ENCODE assay signal across 1 cellular context in the genomic region with DNA sequence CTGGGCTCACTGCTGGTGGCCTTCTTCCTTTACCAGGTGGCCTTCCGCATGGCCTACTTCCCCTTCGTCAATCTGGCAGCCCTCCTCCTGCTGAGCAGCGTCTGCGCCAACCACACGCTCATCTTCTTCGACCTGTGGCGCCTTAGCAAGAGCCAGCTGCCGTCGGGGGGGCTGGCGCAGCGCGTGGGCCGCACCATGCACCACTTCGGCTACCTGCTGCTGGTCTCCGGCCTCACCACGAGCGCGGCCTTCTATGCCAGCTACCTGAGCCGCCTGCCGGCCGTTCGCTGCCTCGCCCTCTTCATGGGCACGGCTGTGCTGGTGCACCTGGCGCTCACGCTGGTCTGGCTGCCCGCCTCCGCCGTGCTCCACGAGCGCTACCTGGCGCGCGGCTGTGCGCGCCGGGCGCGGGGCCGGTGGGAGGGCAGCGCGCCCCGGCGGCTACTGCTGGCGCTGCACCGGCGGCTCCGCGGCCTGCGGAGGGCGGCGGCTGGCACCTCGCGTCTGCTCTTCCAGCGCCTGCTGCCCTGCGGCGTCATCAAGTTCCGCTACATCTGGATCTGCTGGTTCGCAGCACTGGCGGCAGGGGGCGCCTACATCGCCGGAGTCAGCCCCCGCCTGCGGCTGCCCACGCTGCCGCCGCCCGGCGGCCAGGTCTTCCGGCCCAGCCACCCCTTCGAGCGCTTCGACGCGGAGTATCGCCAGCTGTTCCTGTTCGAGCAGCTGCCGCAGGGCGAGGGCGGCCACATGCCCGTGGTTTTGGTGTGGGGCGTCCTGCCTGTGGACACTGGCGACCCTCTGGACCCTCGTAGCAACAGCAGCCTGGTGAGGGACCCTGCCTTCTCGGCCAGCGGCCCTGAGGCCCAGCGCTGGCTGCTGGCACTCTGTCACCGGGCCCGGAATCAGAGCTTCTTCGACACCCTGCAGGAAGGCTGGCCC.
TF ChIP-seq lines count a peak whose summit lies in the region.

No MANE protein-coding gene starts in this region.

TF ChIP-seq in HepG2, 621 proteins besides CTCF, POLR2A, EP300 and RAD21 (continued from another document and continues in another):
- TF ChIP-seq, protein P1, sequence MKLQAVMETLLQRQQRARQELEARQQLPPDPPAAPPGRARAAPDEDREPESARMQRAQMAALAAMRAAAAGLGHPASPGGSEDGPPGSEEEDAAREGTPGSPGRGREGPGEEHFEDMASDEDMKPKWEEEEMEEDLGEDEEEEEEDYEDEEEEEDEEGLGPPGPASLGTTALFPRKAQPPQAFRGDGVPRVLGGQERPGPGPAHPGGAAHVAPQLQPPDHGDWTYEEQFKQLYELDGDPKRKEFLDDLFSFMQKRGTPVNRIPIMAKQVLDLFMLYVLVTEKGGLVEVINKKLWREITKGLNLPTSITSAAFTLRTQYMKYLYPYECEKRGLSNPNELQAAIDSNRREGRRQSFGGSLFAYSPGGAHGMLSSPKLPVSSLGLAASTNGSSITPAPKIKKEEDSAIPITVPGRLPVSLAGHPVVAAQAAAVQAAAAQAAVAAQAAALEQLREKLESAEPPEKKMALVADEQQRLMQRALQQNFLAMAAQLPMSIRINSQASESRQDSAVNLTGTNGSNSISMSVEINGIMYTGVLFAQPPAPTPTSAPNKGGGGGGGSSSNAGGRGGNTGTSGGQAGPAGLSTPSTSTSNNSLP (IDR thresholded peaks at IDR 0.05; ENCODE audit: low read depth, low read length) = no peak
- TF ChIP-seq ZNF205 (CRISPR knock-in tag; IDR thresholded peaks at IDR 0.05) (peak; percentile 88), RBM39 (IDR thresholded peaks at IDR 0.05; ENCODE audit: low read depth, low read length, poor library complexity, severe bottlenecking) (peak; percentile 58), ZNF460 (CRISPR knock-in tag; IDR thresholded peaks at IDR 0.05; ENCODE audit: borderline replicate concordance) (no peak; the same call in 1 of the 2 replicates), CEBPB (IDR thresholded peaks at IDR 0.05; ENCODE audit: borderline replicate concordance, low read depth, low read length) (no peak), NFE2L2 (IDR thresholded peaks at IDR 0.05; ENCODE audit: low read length) (no peak), TSC22D2 (CRISPR knock-in tag; IDR thresholded peaks at IDR 0.05; ENCODE audit: borderline replicate concordance) (peak; percentile 97), ISL2 (CRISPR knock-in tag; IDR thresholded peaks at IDR 0.05) (peak; percentile 71), RCOR2 (CRISPR knock-in tag; IDR thresholded peaks at IDR 0.05) (no peak), ZNF720 (CRISPR knock-in tag; IDR thresholded peaks at IDR 0.05) (no peak), YEATS2 (CRISPR knock-in tag; IDR thresholded peaks at IDR 0.05; ENCODE audit: borderline replicate concordance) (peak; percentile 78; the same call in 1 of the 2 replicates), MEIS1 (CRISPR knock-in tag; IDR thresholded peaks at IDR 0.05; ENCODE audit: borderline replicate concordance) (peak; percentile 65; the same call in 1 of the 2 replicates), SOX5 (CRISPR knock-in tag; IDR thresholded peaks at IDR 0.05; ENCODE audit: borderline replicate concordance) (peak; percentile 24; the same call in 1 of the 2 replicates), BCL6 (CRISPR knock-in tag; IDR thresholded peaks at IDR 0.05) (peak; percentile 54), ZSCAN29 (CRISPR knock-in tag; conservative IDR thresholded peaks at IDR 0.05) (0 out of 2 replicates have a peak, but pooled peaks have one; percentile 51), MZF1 (CRISPR knock-in tag; IDR thresholded peaks at IDR 0.05; ENCODE audit: borderline replicate concordance) (no peak), ZNF660 (CRISPR knock-in tag; IDR thresholded peaks at IDR 0.05; ENCODE audit: borderline replicate concordance, low read depth) (no peak), ZNF816 (CRISPR knock-in tag; IDR thresholded peaks at IDR 0.05; ENCODE audit: borderline replicate concordance) (no peak; the same call in 1 of the 2 replicates), ZNF577 (CRISPR knock-in tag; IDR thresholded peaks at IDR 0.05; ENCODE audit: borderline replicate concordance, low read depth) (no peak), NCOA5 (CRISPR knock-in tag; IDR thresholded peaks at IDR 0.05) (no peak), NCOA2 (CRISPR knock-in tag; IDR thresholded peaks at IDR 0.05) (peak; percentile 58; the same call in 1 of the 2 replicates), DR1 (CRISPR knock-in tag; IDR thresholded peaks at IDR 0.05) (peak; percentile 68)
- TF ChIP-seq, protein P2, sequence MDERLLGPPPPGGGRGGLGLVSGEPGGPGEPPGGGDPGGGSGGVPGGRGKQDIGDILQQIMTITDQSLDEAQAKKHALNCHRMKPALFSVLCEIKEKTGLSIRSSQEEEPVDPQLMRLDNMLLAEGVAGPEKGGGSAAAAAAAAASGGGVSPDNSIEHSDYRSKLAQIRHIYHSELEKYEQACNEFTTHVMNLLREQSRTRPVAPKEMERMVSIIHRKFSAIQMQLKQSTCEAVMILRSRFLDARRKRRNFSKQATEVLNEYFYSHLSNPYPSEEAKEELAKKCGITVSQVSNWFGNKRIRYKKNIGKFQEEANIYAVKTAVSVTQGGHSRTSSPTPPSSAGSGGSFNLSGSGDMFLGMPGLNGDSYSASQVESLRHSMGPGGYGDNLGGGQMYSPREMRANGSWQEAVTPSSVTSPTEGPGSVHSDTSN (CRISPR knock-in tag; IDR thresholded peaks at IDR 0.05) = no peak
- TF ChIP-seq, protein P3, sequence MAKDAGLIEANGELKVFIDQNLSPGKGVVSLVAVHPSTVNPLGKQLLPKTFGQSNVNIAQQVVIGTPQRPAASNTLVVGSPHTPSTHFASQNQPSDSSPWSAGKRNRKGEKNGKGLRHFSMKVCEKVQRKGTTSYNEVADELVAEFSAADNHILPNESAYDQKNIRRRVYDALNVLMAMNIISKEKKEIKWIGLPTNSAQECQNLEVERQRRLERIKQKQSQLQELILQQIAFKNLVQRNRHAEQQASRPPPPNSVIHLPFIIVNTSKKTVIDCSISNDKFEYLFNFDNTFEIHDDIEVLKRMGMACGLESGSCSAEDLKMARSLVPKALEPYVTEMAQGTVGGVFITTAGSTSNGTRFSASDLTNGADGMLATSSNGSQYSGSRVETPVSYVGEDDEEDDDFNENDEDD (CRISPR knock-in tag; IDR thresholded peaks at IDR 0.05; ENCODE audit: borderline replicate concordance) = peak; percentile 96
- TF ChIP-seq, protein P4, sequence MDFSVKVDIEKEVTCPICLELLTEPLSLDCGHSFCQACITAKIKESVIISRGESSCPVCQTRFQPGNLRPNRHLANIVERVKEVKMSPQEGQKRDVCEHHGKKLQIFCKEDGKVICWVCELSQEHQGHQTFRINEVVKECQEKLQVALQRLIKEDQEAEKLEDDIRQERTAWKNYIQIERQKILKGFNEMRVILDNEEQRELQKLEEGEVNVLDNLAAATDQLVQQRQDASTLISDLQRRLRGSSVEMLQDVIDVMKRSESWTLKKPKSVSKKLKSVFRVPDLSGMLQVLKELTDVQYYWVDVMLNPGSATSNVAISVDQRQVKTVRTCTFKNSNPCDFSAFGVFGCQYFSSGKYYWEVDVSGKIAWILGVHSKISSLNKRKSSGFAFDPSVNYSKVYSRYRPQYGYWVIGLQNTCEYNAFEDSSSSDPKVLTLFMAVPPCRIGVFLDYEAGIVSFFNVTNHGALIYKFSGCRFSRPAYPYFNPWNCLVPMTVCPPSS (IDR thresholded peaks at IDR 0.05) = no peak
- TF ChIP-seq, protein P5, sequence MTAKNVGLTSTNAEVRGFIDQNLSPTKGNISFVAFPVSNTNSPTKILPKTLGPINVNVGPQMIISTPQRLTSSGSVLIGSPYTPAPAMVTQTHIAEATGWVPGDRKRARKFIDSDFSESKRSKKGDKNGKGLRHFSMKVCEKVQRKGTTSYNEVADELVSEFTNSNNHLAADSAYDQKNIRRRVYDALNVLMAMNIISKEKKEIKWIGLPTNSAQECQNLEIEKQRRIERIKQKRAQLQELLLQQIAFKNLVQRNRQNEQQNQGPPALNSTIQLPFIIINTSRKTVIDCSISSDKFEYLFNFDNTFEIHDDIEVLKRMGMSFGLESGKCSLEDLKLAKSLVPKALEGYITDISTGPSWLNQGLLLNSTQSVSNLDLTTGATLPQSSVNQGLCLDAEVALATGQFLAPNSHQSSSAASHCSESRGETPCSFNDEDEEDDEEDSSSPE (CRISPR knock-in tag; IDR thresholded peaks at IDR 0.05) = peak; percentile 94
- TF ChIP-seq, protein P6, sequence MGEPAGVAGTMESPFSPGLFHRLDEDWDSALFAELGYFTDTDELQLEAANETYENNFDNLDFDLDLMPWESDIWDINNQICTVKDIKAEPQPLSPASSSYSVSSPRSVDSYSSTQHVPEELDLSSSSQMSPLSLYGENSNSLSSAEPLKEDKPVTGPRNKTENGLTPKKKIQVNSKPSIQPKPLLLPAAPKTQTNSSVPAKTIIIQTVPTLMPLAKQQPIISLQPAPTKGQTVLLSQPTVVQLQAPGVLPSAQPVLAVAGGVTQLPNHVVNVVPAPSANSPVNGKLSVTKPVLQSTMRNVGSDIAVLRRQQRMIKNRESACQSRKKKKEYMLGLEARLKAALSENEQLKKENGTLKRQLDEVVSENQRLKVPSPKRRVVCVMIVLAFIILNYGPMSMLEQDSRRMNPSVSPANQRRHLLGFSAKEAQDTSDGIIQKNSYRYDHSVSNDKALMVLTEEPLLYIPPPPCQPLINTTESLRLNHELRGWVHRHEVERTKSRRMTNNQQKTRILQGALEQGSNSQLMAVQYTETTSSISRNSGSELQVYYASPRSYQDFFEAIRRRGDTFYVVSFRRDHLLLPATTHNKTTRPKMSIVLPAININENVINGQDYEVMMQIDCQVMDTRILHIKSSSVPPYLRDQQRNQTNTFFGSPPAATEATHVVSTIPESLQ (CRISPR knock-in tag; conservative IDR thresholded peaks at IDR 0.05) = no peak
- TF ChIP-seq, protein P7, sequence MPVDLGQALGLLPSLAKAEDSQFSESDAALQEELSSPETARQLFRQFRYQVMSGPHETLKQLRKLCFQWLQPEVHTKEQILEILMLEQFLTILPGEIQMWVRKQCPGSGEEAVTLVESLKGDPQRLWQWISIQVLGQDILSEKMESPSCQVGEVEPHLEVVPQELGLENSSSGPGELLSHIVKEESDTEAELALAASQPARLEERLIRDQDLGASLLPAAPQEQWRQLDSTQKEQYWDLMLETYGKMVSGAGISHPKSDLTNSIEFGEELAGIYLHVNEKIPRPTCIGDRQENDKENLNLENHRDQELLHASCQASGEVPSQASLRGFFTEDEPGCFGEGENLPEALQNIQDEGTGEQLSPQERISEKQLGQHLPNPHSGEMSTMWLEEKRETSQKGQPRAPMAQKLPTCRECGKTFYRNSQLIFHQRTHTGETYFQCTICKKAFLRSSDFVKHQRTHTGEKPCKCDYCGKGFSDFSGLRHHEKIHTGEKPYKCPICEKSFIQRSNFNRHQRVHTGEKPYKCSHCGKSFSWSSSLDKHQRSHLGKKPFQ (CRISPR knock-in tag; IDR thresholded peaks at IDR 0.05; ENCODE audit: insufficient replicate concordance) = no peak
- TF ChIP-seq, protein P8, sequence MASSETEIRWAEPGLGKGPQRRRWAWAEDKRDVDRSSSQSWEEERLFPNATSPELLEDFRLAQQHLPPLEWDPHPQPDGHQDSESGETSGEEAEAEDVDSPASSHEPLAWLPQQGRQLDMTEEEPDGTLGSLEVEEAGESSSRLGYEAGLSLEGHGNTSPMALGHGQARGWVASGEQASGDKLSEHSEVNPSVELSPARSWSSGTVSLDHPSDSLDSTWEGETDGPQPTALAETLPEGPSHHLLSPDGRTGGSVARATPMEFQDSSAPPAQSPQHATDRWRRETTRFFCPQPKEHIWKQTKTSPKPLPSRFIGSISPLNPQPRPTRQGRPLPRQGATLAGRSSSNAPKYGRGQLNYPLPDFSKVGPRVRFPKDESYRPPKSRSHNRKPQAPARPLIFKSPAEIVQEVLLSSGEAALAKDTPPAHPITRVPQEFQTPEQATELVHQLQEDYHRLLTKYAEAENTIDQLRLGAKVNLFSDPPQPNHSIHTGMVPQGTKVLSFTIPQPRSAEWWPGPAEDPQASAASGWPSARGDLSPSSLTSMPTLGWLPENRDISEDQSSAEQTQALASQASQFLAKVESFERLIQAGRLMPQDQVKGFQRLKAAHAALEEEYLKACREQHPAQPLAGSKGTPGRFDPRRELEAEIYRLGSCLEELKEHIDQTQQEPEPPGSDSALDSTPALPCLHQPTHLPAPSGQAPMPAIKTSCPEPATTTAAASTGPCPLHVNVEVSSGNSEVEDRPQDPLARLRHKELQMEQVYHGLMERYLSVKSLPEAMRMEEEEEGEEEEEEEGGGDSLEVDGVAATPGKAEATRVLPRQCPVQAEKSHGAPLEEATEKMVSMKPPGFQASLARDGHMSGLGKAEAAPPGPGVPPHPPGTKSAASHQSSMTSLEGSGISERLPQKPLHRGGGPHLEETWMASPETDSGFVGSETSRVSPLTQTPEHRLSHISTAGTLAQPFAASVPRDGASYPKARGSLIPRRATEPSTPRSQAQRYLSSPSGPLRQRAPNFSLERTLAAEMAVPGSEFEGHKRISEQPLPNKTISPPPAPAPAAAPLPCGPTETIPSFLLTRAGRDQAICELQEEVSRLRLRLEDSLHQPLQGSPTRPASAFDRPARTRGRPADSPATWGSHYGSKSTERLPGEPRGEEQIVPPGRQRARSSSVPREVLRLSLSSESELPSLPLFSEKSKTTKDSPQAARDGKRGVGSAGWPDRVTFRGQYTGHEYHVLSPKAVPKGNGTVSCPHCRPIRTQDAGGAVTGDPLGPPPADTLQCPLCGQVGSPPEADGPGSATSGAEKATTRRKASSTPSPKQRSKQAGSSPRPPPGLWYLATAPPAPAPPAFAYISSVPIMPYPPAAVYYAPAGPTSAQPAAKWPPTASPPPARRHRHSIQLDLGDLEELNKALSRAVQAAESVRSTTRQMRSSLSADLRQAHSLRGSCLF (CRISPR knock-in tag; IDR thresholded peaks at IDR 0.05; ENCODE audit: borderline replicate concordance) = peak; percentile 98
- TF ChIP-seq, protein P9, sequence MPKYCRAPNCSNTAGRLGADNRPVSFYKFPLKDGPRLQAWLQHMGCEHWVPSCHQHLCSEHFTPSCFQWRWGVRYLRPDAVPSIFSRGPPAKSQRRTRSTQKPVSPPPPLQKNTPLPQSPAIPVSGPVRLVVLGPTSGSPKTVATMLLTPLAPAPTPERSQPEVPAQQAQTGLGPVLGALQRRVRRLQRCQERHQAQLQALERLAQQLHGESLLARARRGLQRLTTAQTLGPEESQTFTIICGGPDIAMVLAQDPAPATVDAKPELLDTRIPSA (CRISPR knock-in tag; IDR thresholded peaks at IDR 0.05; ENCODE audit: borderline replicate concordance) = no peak
